ENCODE assay signal across 1 cellular context in genomic region chrX:19924285-19924684, GRCh38.
A peak's percentile ranks its signal among the peaks of the same experiment; 100 is the strongest.
TF ChIP-seq lines count a peak whose summit lies in the region.

No MANE protein-coding gene starts in this region.

TF ChIP-seq in HepG2, 621 proteins besides CTCF, POLR2A, EP300 and RAD21 (continued from another document):
- TF ChIP-seq ZNF597 (CRISPR knock-in tag; IDR thresholded peaks at IDR 0.05) (no peak), KLF6 (CRISPR knock-in tag; IDR thresholded peaks at IDR 0.05) (no peak), DDIT3 (CRISPR knock-in tag; IDR thresholded peaks at IDR 0.05) (no peak), ELF4 (CRISPR knock-in tag; IDR thresholded peaks at IDR 0.05; ENCODE audit: borderline replicate concordance) (no peak), LRRFIP1 (CRISPR knock-in tag; conservative IDR thresholded peaks at IDR 0.05) (no peak), ZNF724P (CRISPR knock-in tag; IDR thresholded peaks at IDR 0.05; ENCODE audit: borderline replicate concordance) (no peak), ZNF230 (CRISPR knock-in tag; IDR thresholded peaks at IDR 0.05) (no peak), ZNF501 (CRISPR knock-in tag; IDR thresholded peaks at IDR 0.05) (no peak), MAFF (IDR thresholded peaks at IDR 0.05; ENCODE audit: low read depth, low read length) (0 out of 2 replicates have a peak, but pooled peaks have one; percentile 13), CENPT (CRISPR knock-in tag; IDR thresholded peaks at IDR 0.05; ENCODE audit: low read depth) (no peak), ZBTB7A (CRISPR knock-in tag; IDR thresholded peaks at IDR 0.05) (no peak), MAFK (conservative IDR thresholded peaks at IDR 0.05 in 1 of 2, IDR thresholded peaks at IDR 0.05 in 1 of 2; ENCODE audit: low read length in 2 of 2) (peak; percentile 6 to 45; a peak in 3 of 4 replicates)
